1 cellular context compared by ENCODE assay signal in genomic region chr18:69399253-69399652, GRCh38.
TF ChIP-seq lines count a peak whose summit lies in the region.

No MANE protein-coding gene starts in this region.

TF ChIP-seq in H1, 55 proteins besides CTCF, POLR2A, EP300 and RAD21:
- no peak for TF ChIP-seq ZNF274 (IDR thresholded peaks at IDR 0.05; ENCODE audit: borderline replicate concordance, extremely low read depth, low read length)
- TF ChIP-seq JUND (IDR thresholded peaks at IDR 0.05; ENCODE audit: low read length) = no peak
- TF ChIP-seq ATF3 (IDR thresholded peaks at IDR 0.05; ENCODE audit: insufficient read depth, low read depth, low read length) = no peak
- TF ChIP-seq KDM4A (IDR thresholded peaks at IDR 0.05; ENCODE audit: low read depth, low read length, severe bottlenecking) = no peak
- TF ChIP-seq SIX5 (IDR thresholded peaks at IDR 0.05; ENCODE audit: low read depth, low read length) = no peak
- TF ChIP-seq NRF1 (IDR thresholded peaks at IDR 0.05; ENCODE audit: low read depth, low read length) = no peak
- TF ChIP-seq CBX8 (IDR thresholded peaks at IDR 0.05; ENCODE audit: borderline replicate concordance, low read depth, low read length) = no peak
- no peak; the same call in 1 of the 2 replicates for TF ChIP-seq TEAD4 (IDR thresholded peaks at IDR 0.05; ENCODE audit: low read depth, low read length)
- TF ChIP-seq BCL11A (IDR thresholded peaks at IDR 0.05; ENCODE audit: low read depth in 2 of 2, low read length in 2 of 2) = no peak
- no peak for TF ChIP-seq CREB1 (IDR thresholded peaks at IDR 0.05)
- TF ChIP-seq EZH2 (IDR thresholded peaks at IDR 0.05; ENCODE audit: low read depth, low read length, severe bottlenecking) = no peak
- TF ChIP-seq SUZ12 (IDR thresholded peaks at IDR 0.05; ENCODE audit: low read length) = no peak; the same call in 1 of the 2 replicates
- no peak for TF ChIP-seq PHF8 (conservative IDR thresholded peaks at IDR 0.05; ENCODE audit: low read depth, low read length)
- TF ChIP-seq TCF12 (IDR thresholded peaks at IDR 0.05; ENCODE audit: low read depth, low read length) = no peak
- no peak for TF ChIP-seq RNF2 (IDR thresholded peaks at IDR 0.05; ENCODE audit: borderline replicate concordance, low read depth, low read length, missing control alignments, poor library complexity, severe bottlenecking)
